In the genomic region with DNA sequence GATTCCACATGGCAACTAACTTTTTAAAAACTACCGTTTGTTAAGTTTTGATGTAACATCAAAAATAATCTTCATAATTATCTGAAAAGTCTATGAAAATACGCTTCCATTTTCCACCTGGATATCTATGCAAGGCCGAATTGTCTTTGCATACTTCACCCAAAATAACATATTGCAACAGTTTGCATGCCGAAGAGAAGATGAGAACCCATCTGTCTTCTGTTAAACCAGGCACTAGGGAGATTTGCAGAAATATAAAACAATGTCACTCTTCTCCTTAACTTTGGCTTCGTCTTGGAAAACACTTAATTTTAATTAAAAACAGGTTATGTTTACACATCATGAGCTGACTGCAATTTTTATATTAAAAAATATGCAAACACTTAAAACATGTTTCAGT, we compare ENCODE assay signal across 16 cellular contexts.
DNase-seq lines count a peak whose midpoint lies in the region; ATAC-seq and TF ChIP-seq lines count a peak whose summit lies in the region.
"Had no signal": no experiment of that assay in that cellular context is flagged by ENCODE, and none has a peak within 500 bp of the region (broad histone marks: within the 10 kb centered on the region; RNA-seq: fewer than 3 reads in every experiment).

No MANE protein-coding gene starts in this region.

- H3K36me3 ChIP-seq in OCI-LY1 (ENCODE audit: insufficient read depth, low read length): no peaks in the 10 kb centered on the region
- H3K36me3 ChIP-seq: BLaER1 had no signal

- no peaks in the 10 kb centered on the region for H3K9me3 ChIP-seq in OCI-LY1 (ENCODE audit: low read length)
- H3K9me3 ChIP-seq: BLaER1 had no signal

- H3K79me2 ChIP-seq in OCI-LY1 (ENCODE audit: insufficient read depth, low read length): no peaks in the 10 kb centered on the region

- H3K4me3 ChIP-seq in OCI-LY1 (ENCODE audit: low read depth, low read length, poor library complexity, severe bottlenecking): no peak overlapping the region
- H3K4me3 ChIP-seq: BLaER1, GM12878 had no signal

- intact Hi-C loops in sciatic nerve (cut with DNase I): no loop called here

- no peaks in the 10 kb centered on the region for H3F3A ChIP-seq in OCI-LY1 (ENCODE audit: insufficient read depth, low read length)

- no peaks in the 10 kb centered on the region for H3K9me2 ChIP-seq in OCI-LY1 (ENCODE audit: low read depth, low read length)

- no peaks in the 10 kb centered on the region for H3K27me3 ChIP-seq in OCI-LY1 (ENCODE audit: insufficient read depth, low read length)

- DNase-seq in cerebellum (ENCODE audit: low spot score): peak; percentile 43
- DNase-seq in sciatic nerve (ENCODE audit: low spot score): no peak
- DNase-seq in NCI-H1417 treated with DMSO at 0.1 percent for 48 hours (lab: John Stamatoyannopoulos, UW): no peak
- no peak for DNase-seq in AG08396 (ENCODE audit: low spot score)
- DNase-seq in NCI-H1092 treated with DMSO at 0.1 percent for 48 hours (lab: John Stamatoyannopoulos, UW): no peak
- DNase-seq: ACHN; CD4-positive, alpha-beta memory T cell; DMS153; DMS79; GF-D8; GOT3; H9; IMR-90 had no signal

- no peak overlapping the region for H3K9ac ChIP-seq in OCI-LY1 (ENCODE audit: low read length)
- H3K9ac ChIP-seq: BLaER1 had no signal

- no peaks in the 10 kb centered on the region for H4K20me1 ChIP-seq in OCI-LY1 (ENCODE audit: insufficient read depth, low read length)

- ATAC-seq in sciatic nerve: peak; percentile 44
- ATAC-seq: GM12878 had no signal

- peaks cover 75% of the 10 kb centered on the region for H3K4me1 ChIP-seq in OCI-LY1 (ENCODE audit: insufficient read depth, low read length, severe bottlenecking)

- H3K27ac ChIP-seq in OCI-LY1 (ENCODE audit: low read depth, low read length, poor library complexity, severe bottlenecking): peak overlapping the region; percentile 63
- H3K27ac ChIP-seq: BLaER1 had no signal

- no peak overlapping the region; the same call in 1 of the 2 replicates for H3K4me2 ChIP-seq in OCI-LY1 (ENCODE audit: low read length)
- H3K4me2 ChIP-seq: BLaER1 had no signal

- no peak for TF ChIP-seq CTCF in OCI-LY1 (IDR thresholded peaks at IDR 0.05; ENCODE audit: low read length)

- no peak overlapping the region for H2AFZ ChIP-seq in OCI-LY1 (ENCODE audit: low read length)
